ENCODE assay signal across 28 cellular contexts in genomic region chr12:68154768-68155167, GRCh38. TPM values are rescaled to one million over a fixed set of nuclear protein-coding genes. Genes with fewer than 3 reads are reported as not detected.
"Had no signal": no experiment of that assay in that cellular context is flagged by ENCODE, and none has a peak within 500 bp of the region (broad histone marks: within the 10 kb centered on the region; RNA-seq: fewer than 3 reads in every experiment).

No MANE protein-coding gene starts in this region.

- H3K27ac Mint-ChIP-seq: activated naive CD4-positive, alpha-beta T cell treated with anti-CD3 and anti-CD28 coated beads, Interleukin-2, amount 50 U/mL, for 72 hours; activated T-helper 17 cell treated with anti-CD3 and anti-CD28 coated beads, Interleukin-2, amount 50 U/mL, for 72 hours; immature natural killer cell; nephron had no signal

- H3K27me3 Mint-ChIP-seq: activated T-helper 17 cell treated with anti-CD3 and anti-CD28 coated beads, Interleukin-2, amount 50 U/mL, for 72 hours; effector memory CD8-positive, alpha-beta T cell; stimulated activated naive CD8-positive, alpha-beta T cell treated with anti-CD3 and anti-CD28 coated beads, Interleukin-15, amount 100 ng/mL, for 72 hours had no signal

- H3K4me1 Mint-ChIP-seq: activated T-helper 17 cell treated with anti-CD3 and anti-CD28 coated beads, Interleukin-2, amount 50 U/mL, for 72 hours had no signal

- H3K4me2 ChIP-seq: hepatocyte had no signal

- H3K27ac ChIP-seq: adrenal gland, ascending aorta, brain microvascular endothelial cell, dorsolateral prefrontal cortex, esophagus muscularis mucosa, hepatocyte, left lung, right lobe of liver, suprapubic skin had no signal

- H3K36me3 ChIP-seq: adrenal gland, ascending aorta, brain microvascular endothelial cell, esophagus muscularis mucosa, left lung, right lobe of liver, suprapubic skin, tibial nerve had no signal

- H3K9me3 ChIP-seq: adrenal gland, ascending aorta, esophagus muscularis mucosa, left lung, right lobe of liver, suprapubic skin, tibial nerve had no signal

- H3K4me3 Mint-ChIP-seq: activated T-helper 17 cell treated with anti-CD3 and anti-CD28 coated beads, Interleukin-2, amount 50 U/mL, for 72 hours; effector memory CD8-positive, alpha-beta T cell; nephron had no signal

- ATAC-seq: activated naive CD4-positive, alpha-beta T cell treated with anti-CD3 and anti-CD28 coated beads, Interleukin-2, amount 50 U/mL, for 72 hours; activated T-helper 17 cell treated with anti-CD3 and anti-CD28 coated beads, Interleukin-2, amount 50 U/mL, for 72 hours; effector memory CD8-positive, alpha-beta T cell; left lung; right lobe of liver; stimulated activated effector memory CD8-positive, alpha-beta T cell treated with anti-CD3 and anti-CD28 coated beads, Interleukin-12 subunit alpha, Interleukin-12 subunit beta, amount 100 ng/mL, for 72 hours had no signal

- H3K79me2 ChIP-seq: hepatocyte had no signal

- H3K4me1 ChIP-seq: adrenal gland, ascending aorta, esophagus muscularis mucosa, left lung, right lobe of liver, suprapubic skin, tibial nerve had no signal

- H3K9me3 Mint-ChIP-seq: activated T-helper 17 cell treated with anti-CD3 and anti-CD28 coated beads, Interleukin-2, amount 50 U/mL, for 72 hours; effector memory CD8-positive, alpha-beta T cell; immature natural killer cell; nephron; stimulated activated effector memory CD8-positive, alpha-beta T cell treated with anti-CD3 and anti-CD28 coated beads, Interleukin-12 subunit alpha, Interleukin-12 subunit beta, amount 100 ng/mL, for 72 hours; stimulated activated naive CD8-positive, alpha-beta T cell treated with anti-CD3 and anti-CD28 coated beads, Interleukin-15, amount 100 ng/mL, for 72 hours had no signal

- DNase-seq: activated CD4-positive, alpha-beta T cell treated with anti-CD3 and anti-CD28 coated beads for 1 hour; activated T-cell treated with anti-CD3 and anti-CD28 coated beads, Interleukin-2, amount 50 U/mL, for 1 hour; adrenal gland; brain microvascular endothelial cell; caudate nucleus; dorsolateral prefrontal cortex; effector memory CD8-positive, alpha-beta T cell; glutamatergic neuron; immature natural killer cell; left lung; occipital lobe; right lobe of liver; small intestine; stimulated activated CD4-positive, alpha-beta T cell treated with anti-CD3 and anti-CD28 coated beads, Interleukin-2, amount 100 ng/mL, for 24 hours; stimulated activated naive CD8-positive, alpha-beta T cell treated with anti-CD3 and anti-CD28 coated beads, Interleukin-15, amount 100 ng/mL, for 72 hours; T-helper 9 cell had no signal

- H3K27me3 ChIP-seq: adrenal gland, ascending aorta, esophagus muscularis mucosa, hepatocyte, left lung, right lobe of liver, suprapubic skin, tibial nerve had no signal

- H2AFZ ChIP-seq: hepatocyte had no signal

- H3K4me3 ChIP-seq: adrenal gland, ascending aorta, dorsolateral prefrontal cortex, esophagus muscularis mucosa, hepatocyte, left lung, right lobe of liver, suprapubic skin, tibial nerve had no signal

RNA-seq across cellular contexts. Expression of gene IFNG, which starts 4.8 kb away (rescaled TPM):
- total RNA-seq: ascending aorta, esophagus muscularis mucosa, frontal cortex, hepatocyte, kidney epithelial cell, lung microvascular endothelial cell, occipital lobe, suprapubic skin, tibial nerve had no signal
